Comparison of ENCODE assay signal across 10 cellular contexts in genomic region chr2:187206071-187206470, GRCh38.
"Had no signal": no experiment of that assay in that cellular context is flagged by ENCODE, and none has a peak within 500 bp of the region (broad histone marks: within the 10 kb centered on the region; RNA-seq: fewer than 3 reads in every experiment).

No MANE protein-coding gene starts in this region.

- H3K4me3 ChIP-seq: adrenal gland, gastroesophageal sphincter had no signal

- H3K27ac Mint-ChIP-seq: activated CD4-positive, alpha-beta T cell treated with anti-CD3 and anti-CD28 coated beads, Interleukin-2, amount 10 ng/mL, durations not matched to agents 7 days and 5 days; dendritic cell treated with granulocyte-macrophage colony-stimulating factor and Interleukin-4, amounts not matched to agents 40 ng/mL and 50 ng/mL, for 4 days; endodermal cell had no signal

- H3K4me3 Mint-ChIP-seq: activated CD4-positive, alpha-beta T cell treated with anti-CD3 and anti-CD28 coated beads, Interleukin-2, amount 10 ng/mL, durations not matched to agents 7 days and 5 days; dendritic cell treated with granulocyte-macrophage colony-stimulating factor and Interleukin-4, amounts not matched to agents 40 ng/mL and 50 ng/mL, for 4 days; endodermal cell had no signal

- H3K27ac ChIP-seq: adrenal gland, gastroesophageal sphincter, parathyroid adenoma had no signal

- H3K9me3 Mint-ChIP-seq: activated CD4-positive, alpha-beta T cell treated with anti-CD3 and anti-CD28 coated beads, Interleukin-2, amount 10 ng/mL, durations not matched to agents 7 days and 5 days; endodermal cell had no signal

- H3K79me2 ChIP-seq: parathyroid adenoma had no signal

- H3K4me1 ChIP-seq: adrenal gland, gastroesophageal sphincter, parathyroid adenoma had no signal

- DNase-seq: activated CD4-positive, alpha-beta T cell treated with anti-CD3 and anti-CD28 coated beads, Interleukin-2, amount 10 ng/mL, durations not matched to agents 7 days and 5 days; activated CD4-positive, CD25-positive, alpha-beta regulatory T cell; activated naive CD4-positive, alpha-beta T cell treated with anti-CD3 and anti-CD28 coated beads, Interleukin-2, amount 50 U/mL, for 16 hours; adrenal gland; endodermal cell; hippocampal formation; stimulated activated CD4-positive, alpha-beta T cell treated with anti-CD3 and anti-CD28 coated beads, Interleukin-4, amount 100 ng/mL, for 4 hours had no signal

- H3K27me3 ChIP-seq: adrenal gland, gastroesophageal sphincter had no signal

- H3K36me3 ChIP-seq: adrenal gland, gastroesophageal sphincter had no signal

- H3K27me3 Mint-ChIP-seq: activated CD4-positive, alpha-beta T cell treated with anti-CD3 and anti-CD28 coated beads, Interleukin-2, amount 10 ng/mL, durations not matched to agents 7 days and 5 days; dendritic cell treated with granulocyte-macrophage colony-stimulating factor and Interleukin-4, amounts not matched to agents 40 ng/mL and 50 ng/mL, for 4 days had no signal

- H2AFZ ChIP-seq: parathyroid adenoma had no signal

- H3K9me3 ChIP-seq: adrenal gland, gastroesophageal sphincter had no signal

- H3K4me1 Mint-ChIP-seq: activated CD4-positive, alpha-beta T cell treated with anti-CD3 and anti-CD28 coated beads, Interleukin-2, amount 10 ng/mL, durations not matched to agents 7 days and 5 days; endodermal cell had no signal
